Comparison of ENCODE assay signal across 13 cellular contexts in the genomic region with DNA sequence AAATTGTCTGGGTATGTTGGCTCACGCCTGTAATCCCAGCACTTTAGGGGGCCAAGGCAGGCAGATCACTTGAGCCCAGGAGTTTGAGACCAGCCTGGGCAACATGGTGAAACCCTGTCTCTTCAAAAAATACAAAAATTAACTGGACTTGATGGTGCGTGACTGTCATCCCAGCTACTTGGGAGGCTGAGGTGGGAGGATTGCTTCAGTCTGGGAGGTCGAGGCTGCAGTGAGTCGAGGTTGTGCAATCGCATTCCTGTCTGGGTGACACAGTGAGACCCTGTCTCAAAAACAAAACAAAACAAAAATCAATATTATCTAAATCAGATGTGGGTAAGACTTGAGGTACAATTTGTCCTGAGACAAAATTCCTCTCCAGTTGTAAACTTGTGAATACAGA. TPM values are rescaled to one million over a fixed set of nuclear protein-coding genes. Genes with fewer than 3 reads are reported as not detected.
DNase-seq lines count a peak whose midpoint lies in the region; ATAC-seq, FAIRE-seq and TF ChIP-seq lines count a peak whose summit lies in the region.
"Not testable (repeated sequence)": the region's sequence is repeated elsewhere in the genome, so short reads cannot be mapped to it uniquely, and the experiment has no call there.
"Had no signal": no experiment of that assay in that cellular context is flagged by ENCODE, and none has a peak within 500 bp of the region (broad histone marks: within the 10 kb centered on the region; RNA-seq: fewer than 3 reads in every experiment).

No MANE protein-coding gene starts in this region.

- not testable (repeated sequence) for H3K9me2 ChIP-seq in PC-3 (replicated peaks; ENCODE audit: low read length)

- H3K4me1 ChIP-seq in BLaER1 treated with 17β-estradiol and CSF1 and Interleukin-3, amounts not matched to agents 10 nM and 100 nM = peaks cover 0 to 35% (median 22%) of the 10 kb centered on the region in 10 experiments; a peak in 14 of 20 replicates
- H3K4me1 ChIP-seq in PC-3 (ENCODE audit: insufficient read depth, low read length) (peaks cover 22% of the 10 kb centered on the region), adipocyte (ENCODE audit: control insufficient read depth, insufficient read depth, low read length) (peaks cover 18% of the 10 kb centered on the region), HepG2 (ENCODE audit: insufficient read depth, low read length) (peaks cover 21% of the 10 kb centered on the region)

- TF ChIP-seq POLR2A in HepG2 (IDR thresholded peaks at IDR 0.05; ENCODE audit: insufficient read depth in 1 of 2, low read depth in 2 of 2, low read length in 2 of 2) = not testable (repeated sequence)

- intact Hi-C loops in PC-3 (cut with micrococcal nuclease); HepG2 (cut with micrococcal nuclease; ENCODE audit: unreplicated experiment); sciatic nerve (cut with DNase I): not testable (repeated sequence)

- H3K9me3 Mint-ChIP-seq in stimulated activated memory B cell treated with anti-CD40 and anti-IgM and Interleukin-4, amounts not matched to agents 10 μg/mL and 1 μg/mL and 100 μg/mL, for 72 hours = not testable (repeated sequence)

- H3K27ac Mint-ChIP-seq in stimulated activated memory B cell treated with anti-CD40 and anti-IgM and Interleukin-4, amounts not matched to agents 10 μg/mL and 1 μg/mL and 100 μg/mL, for 72 hours = peak overlapping the region; percentile 27

- not testable (repeated sequence) for TF ChIP-seq CTCF in PC-3 (conservative IDR thresholded peaks at IDR 0.05; ENCODE audit: low read depth, low read length); HepG2 (CRISPR knock-in tag; IDR thresholded peaks at IDR 0.05)

- not testable (repeated sequence) for TF ChIP-seq EP300 in HepG2 (IDR thresholded peaks at IDR 0.05; ENCODE audit: low read depth in 2 of 2, low read length in 2 of 2); HepG2 (CRISPR knock-in tag; IDR thresholded peaks at IDR 0.05; ENCODE audit: borderline replicate concordance)

- H3K9me3 ChIP-seq in BLaER1 treated with 17β-estradiol and CSF1 and Interleukin-3, amounts not matched to agents 10 nM and 100 nM (replicated peaks in 1 of 11); PC-3 (ENCODE audit: low read length); adipocyte (ENCODE audit: control insufficient read depth, low read length); HepG2 (ENCODE audit: low read length): not testable (repeated sequence)

- not testable (repeated sequence) for H3K79me2 ChIP-seq in PC-3 (ENCODE audit: low read length); HepG2 (ENCODE audit: insufficient read depth, low read length)

- not testable (repeated sequence) for H3K27me3 ChIP-seq in BLaER1 treated with 17β-estradiol and CSF1 and Interleukin-3, amounts not matched to agents 10 nM and 100 nM; PC-3 (ENCODE audit: low read length); adipocyte (replicated peaks; ENCODE audit: control insufficient read depth, insufficient read depth, low read length); HepG2 (ENCODE audit: control insufficient read depth in 1 of 2, insufficient read depth in 2 of 2, low read length in 2 of 2)

- H2AFZ ChIP-seq in PC-3 (ENCODE audit: low read length); HepG2 (ENCODE audit: low read length): not testable (repeated sequence)

- H3K27ac ChIP-seq in BLaER1 treated with 17β-estradiol and CSF1 and Interleukin-3, amounts not matched to agents 10 nM and 100 nM = peak overlapping the region in 9 of 11 experiments; percentile 8 to 57 (median 33); a peak in 14 of 22 replicates
- not testable (repeated sequence) for H3K27ac ChIP-seq in PC-3 (ENCODE audit: low read length); HepG2 (ENCODE audit: extremely low read length, insufficient read depth, low read length)

- H4K20me1 ChIP-seq in BLaER1 treated with 17β-estradiol and CSF1 and Interleukin-3, amounts not matched to agents 10 nM and 100 nM; PC-3 (ENCODE audit: low read length); HepG2 (ENCODE audit: insufficient read depth, low read length): not testable (repeated sequence)

- FAIRE-seq in HepG2 (lab: Jason Lieb, UNC) = not testable (repeated sequence)
- peak; percentile 27 for FAIRE-seq in urothelium cell line (lab: Jason Lieb, UNC)

- not testable (repeated sequence) for DNase-seq in PC-3; HepG2 (ENCODE audit: low spot score); sciatic nerve (ENCODE audit: low spot score); urothelium cell line (ENCODE audit: low spot score)
- DNase-seq in adipocyte (ENCODE audit: low read depth) (peak; percentile 24), ecto neural progenitor cell (ENCODE audit: low spot score) (peak; percentile 14)

- CTCF ChIA-PET in PC-3 (lab: Charles Lee); HepG2 (lab: Yijun Ruan, JAX; ENCODE audit: low intra/inter-chr PET ratio, low total read pairs): not testable (repeated sequence)

- not testable (repeated sequence) for H3K27me3 Mint-ChIP-seq in stimulated activated memory B cell treated with anti-CD40 and anti-IgM and Interleukin-4, amounts not matched to agents 10 μg/mL and 1 μg/mL and 100 μg/mL, for 72 hours

- BruUV-seq in PC-3 (replicated peaks; lab: Mats Ljungman, UMichigan); HepG2 (replicated peaks; lab: Mats Ljungman, UMichigan): not testable (repeated sequence)

- peak overlapping the region in 7 of 11 experiments; percentile 22 to 63 (median 56); a peak in 13 of 22 replicates for H3K4me2 ChIP-seq in BLaER1 treated with 17β-estradiol and CSF1 and Interleukin-3, amounts not matched to agents 10 nM and 100 nM
- 0 out of 2 replicates have a peak overlapping the region, but pooled peaks have one; percentile 22 for H3K4me2 ChIP-seq in PC-3 (ENCODE audit: low read length)
- H3K4me2 ChIP-seq in HepG2 (ENCODE audit: low read depth, low read length) = not testable (repeated sequence)

- not testable (repeated sequence) for TF ChIP-seq RAD21 in HepG2 (CRISPR knock-in tag; IDR thresholded peaks at IDR 0.05)

- H3K4me1 Mint-ChIP-seq in stimulated activated memory B cell treated with anti-CD40 and anti-IgM and Interleukin-4, amounts not matched to agents 10 μg/mL and 1 μg/mL and 100 μg/mL, for 72 hours = not testable (repeated sequence)

- H3K9ac ChIP-seq in BLaER1 treated with 17β-estradiol and CSF1 and Interleukin-3, amounts not matched to agents 10 nM and 100 nM = peak overlapping the region in 1 of 11 experiments; percentile 20; a peak in 3 of 22 replicates
- not testable (repeated sequence) for H3K9ac ChIP-seq in PC-3 (ENCODE audit: low read length); HepG2 (ENCODE audit: insufficient read depth, low read depth, low read length)
- peak overlapping the region; percentile 10 for H3K9ac ChIP-seq in adipocyte (ENCODE audit: low read length)

- WGBS in HepG2 (ENCODE audit: low lambda C conversion rate) = 90% methylated on average over 5 of the region's 5 CpGs

- ATAC-seq in PC-3; HepG2; stimulated activated memory B cell treated with anti-CD40 and anti-IgM and Interleukin-4, amounts not matched to agents 10 μg/mL and 1 μg/mL and 100 μg/mL, for 72 hours: not testable (repeated sequence)
- peak; percentile 38 for ATAC-seq in sciatic nerve

- not testable (repeated sequence) for H3K4me3 ChIP-seq in BLaER1 treated with 17β-estradiol and CSF1 and Interleukin-3, amounts not matched to agents 10 nM and 100 nM; PC-3 (ENCODE audit: low read length); adipocyte (ENCODE audit: low read length); HepG2 (replicated peaks in 1 of 3; ENCODE audit: insufficient read depth in 1 of 3, low read depth in 2 of 3, low read length in 3 of 3)

- H3K36me3 Mint-ChIP-seq in stimulated activated memory B cell treated with anti-CD40 and anti-IgM and Interleukin-4, amounts not matched to agents 10 μg/mL and 1 μg/mL and 100 μg/mL, for 72 hours = peaks cover 66% of the 10 kb centered on the region

- peaks cover 80 to 100% (median 94%) of the 10 kb centered on the region in 11 experiments for H3K36me3 ChIP-seq in BLaER1 treated with 17β-estradiol and CSF1 and Interleukin-3, amounts not matched to agents 10 nM and 100 nM
- H3K36me3 ChIP-seq in PC-3 (ENCODE audit: low read depth, low read length) = not testable (repeated sequence)
- peaks cover 62% of the 10 kb centered on the region for H3K36me3 ChIP-seq in adipocyte (ENCODE audit: control insufficient read depth, insufficient read depth, low read length, severe bottlenecking)
- peaks cover 26 to 97% of the 10 kb centered on the region in 2 experiments for H3K36me3 ChIP-seq in HepG2 (replicated peaks in 1 of 2; ENCODE audit: control insufficient read depth in 1 of 2, insufficient read depth in 2 of 2, low read length in 2 of 2)

- in situ Hi-C loops in HepG2 (cut with HindIII; ENCODE audit: extremely low pct_ligation_motif_present, low pct_unique_long_range_greater_than_20kb) = not testable (repeated sequence)

- POLR2A ChIA-PET in PC-3 (lab: Charles Lee; ENCODE audit: unreplicated experiment); HepG2 (lab: Yijun Ruan, JAX): not testable (repeated sequence)

- not testable (repeated sequence) for H3F3A ChIP-seq in PC-3 (ENCODE audit: low read length, unreplicated experiment)

- H3K4me3 Mint-ChIP-seq in stimulated activated memory B cell treated with anti-CD40 and anti-IgM and Interleukin-4, amounts not matched to agents 10 μg/mL and 1 μg/mL and 100 μg/mL, for 72 hours = not testable (repeated sequence)

RNA-seq across cellular contexts. Expression of a gene that starts 32.4 kb away (rescaled TPM):
- total RNA-seq in PC-3 (2014; rRNA removed) (37.3 and 41.1 TPM in 2 replicates), HepG2 (2016; rRNA removed; fragmentation: Illumina TruSeq; extraction: Trizol) (51.3 and 61.3 TPM in 2 replicates), sciatic nerve (67.2 TPM)
- 14.3 and 17.6 TPM in 2 replicates for total RNA-seq in HepG2 (2016; cell fraction: cytosol; rRNA removed; fragmentation: Illumina TruSeq; extraction: Trizol; ENCODE audit: low read depth)
- total RNA-seq in HepG2 (2016; cell fraction: insoluble cytoplasmic fraction; rRNA removed; fragmentation: Illumina TruSeq; extraction: Trizol) = 52.6 and 55.2 TPM in 2 replicates
- 20.5 and 20.9 TPM in 2 replicates for total RNA-seq in HepG2 (2016; cell fraction: membrane; rRNA removed; fragmentation: Illumina TruSeq; extraction: Trizol)
- total RNA-seq in HepG2 (2016; cell fraction: nucleus; rRNA removed; fragmentation: Illumina TruSeq; extraction: Trizol) = 68.3 and 86.3 TPM in 2 replicates
- polyA plus RNA-seq in HepG2 (2011; rRNA removed) = 10.2 and 12.0 TPM in 2 replicates
- 5.5 and 7.0 TPM in 2 replicates for polyA plus RNA-seq in HepG2 (2011; cell fraction: cytosol; rRNA removed)
- 68.4 and 82.0 TPM in 2 replicates for polyA plus RNA-seq in HepG2 (2011; cell fraction: nucleus; rRNA removed)
- 19.1 and 30.8 TPM in 2 replicates for polyA plus RNA-seq in HepG2 (2012)
- polyA plus RNA-seq in HepG2 (2016; cell fraction: cytosol; fragmentation: Illumina TruSeq; extraction: Trizol; ENCODE audit: low read depth) = 3.8 and 4.8 TPM in 2 replicates
- 30.8 and 43.5 TPM in 2 replicates for polyA plus RNA-seq in HepG2 (2016; cell fraction: insoluble cytoplasmic fraction; fragmentation: Illumina TruSeq; extraction: Trizol; ENCODE audit: low read depth)
- polyA plus RNA-seq in HepG2 (2016; cell fraction: membrane; fragmentation: Illumina TruSeq; extraction: Trizol; ENCODE audit: low read depth) = 8.6 and 10.2 TPM in 2 replicates
- polyA plus RNA-seq in HepG2 (2016; cell fraction: nucleus; fragmentation: Illumina TruSeq; extraction: Trizol; ENCODE audit: insufficient read depth, low read depth) = 146 and 156 TPM in 2 replicates
- 17.9 and 49.9 TPM in 2 replicates for polyA minus RNA-seq in HepG2 (2011; rRNA and poly(A)+ RNA removed; ENCODE audit: low replicate concordance)
- 22.2 and 23.7 TPM in 2 replicates for polyA minus RNA-seq in HepG2 (2011; cell fraction: cytosol; rRNA and poly(A)+ RNA removed)
- polyA minus RNA-seq in HepG2 (2011; cell fraction: nucleus; rRNA and poly(A)+ RNA removed) = 47.6 and 50.8 TPM in 2 replicates

RNA-seq across cellular contexts. Expression of a gene that starts 38.2 kb away (rescaled TPM):
- total RNA-seq in PC-3 (2014; rRNA removed) (not detected in 2 replicates), HepG2 (2016; rRNA removed; fragmentation: Illumina TruSeq; extraction: Trizol) (0.18 and 0.62 TPM in 2 replicates), sciatic nerve (not detected)
- total RNA-seq in HepG2 (2016; cell fraction: cytosol; rRNA removed; fragmentation: Illumina TruSeq; extraction: Trizol; ENCODE audit: low read depth) = 0.30 and 0.44 TPM in 2 replicates
- 0.22 and 0.82 TPM in 2 replicates for total RNA-seq in HepG2 (2016; cell fraction: insoluble cytoplasmic fraction; rRNA removed; fragmentation: Illumina TruSeq; extraction: Trizol)
- 0.62 and 0.77 TPM in 2 replicates for total RNA-seq in HepG2 (2016; cell fraction: membrane; rRNA removed; fragmentation: Illumina TruSeq; extraction: Trizol)
- total RNA-seq in HepG2 (2016; cell fraction: nucleus; rRNA removed; fragmentation: Illumina TruSeq; extraction: Trizol) = 0.94 and 1.2 TPM in 2 replicates
- polyA plus RNA-seq in HepG2 (2011; rRNA removed) = 0.59 and 0.63 TPM in 2 replicates
- polyA plus RNA-seq in HepG2 (2011; cell fraction: cytosol; rRNA removed) = 0.06 and 0.16 TPM in 2 replicates
- 2.4 and 3.5 TPM in 2 replicates for polyA plus RNA-seq in HepG2 (2011; cell fraction: nucleus; rRNA removed)
- polyA plus RNA-seq in HepG2 (2012) = 0.16 and 0.23 TPM in 2 replicates
- 0.15 and 0.20 TPM in 2 replicates for polyA plus RNA-seq in HepG2 (2016; cell fraction: cytosol; fragmentation: Illumina TruSeq; extraction: Trizol; ENCODE audit: low read depth)
- not detected in 2 replicates for polyA plus RNA-seq in HepG2 (2016; cell fraction: insoluble cytoplasmic fraction; fragmentation: Illumina TruSeq; extraction: Trizol; ENCODE audit: low read depth)
- 0.30 TPM in 1 of 2 replicates, not detected in the other for polyA plus RNA-seq in HepG2 (2016; cell fraction: membrane; fragmentation: Illumina TruSeq; extraction: Trizol; ENCODE audit: low read depth)
- 2.0 and 2.2 TPM in 2 replicates for polyA plus RNA-seq in HepG2 (2016; cell fraction: nucleus; fragmentation: Illumina TruSeq; extraction: Trizol; ENCODE audit: insufficient read depth, low read depth)
- polyA minus RNA-seq in HepG2 (2011; rRNA and poly(A)+ RNA removed; ENCODE audit: low replicate concordance) = 1.8 TPM in 1 of 2 replicates, not detected in the other
- polyA minus RNA-seq in HepG2 (2011; cell fraction: cytosol; rRNA and poly(A)+ RNA removed) = not detected in 2 replicates
- polyA minus RNA-seq in HepG2 (2011; cell fraction: nucleus; rRNA and poly(A)+ RNA removed) = 3.0 and 4.8 TPM in 2 replicates
- total RNA-seq: A172; CD8-positive, alpha-beta memory T cell; H1; HT-29 had no signal
- polyA plus RNA-seq: AG04450; CD8-positive, alpha-beta memory T cell had no signal
